ENCODE assay signal across 20 cellular contexts in genomic region chr3:181794036-181794790, GRCh38.
A peak's percentile ranks its signal among the peaks of the same experiment; 100 is the strongest.
DNase-seq lines count a peak whose midpoint lies in the region; ATAC-seq and TF ChIP-seq lines count a peak whose summit lies in the region.
"Had no signal": no experiment of that assay in that cellular context is flagged by ENCODE, and none has a peak within 500 bp of the region (broad histone marks: within the 10 kb centered on the region; RNA-seq: fewer than 3 reads in every experiment).

No MANE protein-coding gene starts in this region.

- no peaks in the 10 kb centered on the region for H4K20me1 ChIP-seq in OCI-LY1 (ENCODE audit: insufficient read depth, low read length)
- H4K20me1 ChIP-seq in MM.1S (ENCODE audit: insufficient read depth, low read length): no peaks in the 10 kb centered on the region

- no peak for TF ChIP-seq CTCF in OCI-LY1 (IDR thresholded peaks at IDR 0.05; ENCODE audit: low read length)
- no peak for TF ChIP-seq CTCF in esophagus muscularis mucosa (IDR thresholded peaks at IDR 0.05)
- no peak for TF ChIP-seq CTCF in MM.1S (IDR thresholded peaks at IDR 0.05; ENCODE audit: low read length)

- no peaks in the 10 kb centered on the region for H3K9me2 ChIP-seq in OCI-LY1 (ENCODE audit: low read depth, low read length)
- H3K9me2 ChIP-seq in MM.1S (replicated peaks; ENCODE audit: insufficient read depth, low read length): no peaks in the 10 kb centered on the region

- WGBS in esophagus muscularis mucosa: 65% methylated on average over 3 of the region's 3 CpGs

- no peaks in the 10 kb centered on the region for H3K4me1 Mint-ChIP-seq in stimulated activated naive B cell treated with anti-CD40 and anti-IgM and Interleukin-4, amounts not matched to agents 10 μg/mL and 1 μg/mL and 100 μg/mL, for 72 hours
- H3K4me1 Mint-ChIP-seq: T-cell had no signal

- no peak for ATAC-seq in stimulated activated naive B cell treated with anti-CD40 and anti-IgM and Interleukin-4, amounts not matched to agents 10 μg/mL and 1 μg/mL and 100 μg/mL, for 72 hours (replicated peaks)
- ATAC-seq in GM21515 (IDR thresholded peaks at IDR 0.05; ENCODE audit: unreplicated experiment) (no peak), GM21423 (IDR thresholded peaks at IDR 0.05; ENCODE audit: unreplicated experiment) (no peak)
- ATAC-seq: GM12878, HepG2, T-cell had no signal

- H3K4me2 ChIP-seq in OCI-LY1 (ENCODE audit: low read length) (no peak overlapping the region), MM.1S (ENCODE audit: low read depth, low read length) (no peak overlapping the region)
- H3K4me2 ChIP-seq: KMS-11 had no signal

- no peaks in the 10 kb centered on the region for H3K36me3 Mint-ChIP-seq in stimulated activated naive B cell treated with anti-CD40 and anti-IgM and Interleukin-4, amounts not matched to agents 10 μg/mL and 1 μg/mL and 100 μg/mL, for 72 hours
- H3K36me3 Mint-ChIP-seq: T-cell had no signal

- H3F3A ChIP-seq in OCI-LY1 (ENCODE audit: insufficient read depth, low read length): peaks cover 11% of the 10 kb centered on the region; the same call in 1 of the 2 replicates
- H3F3A ChIP-seq in MM.1S (ENCODE audit: insufficient read depth, low read length): no peaks in the 10 kb centered on the region

- H3K79me2 ChIP-seq in OCI-LY1 (ENCODE audit: insufficient read depth, low read length) (no peaks in the 10 kb centered on the region), MM.1S (ENCODE audit: low read length) (no peaks in the 10 kb centered on the region)

- H3K36me3 ChIP-seq in OCI-LY1 (ENCODE audit: insufficient read depth, low read length) (no peaks in the 10 kb centered on the region), esophagus muscularis mucosa (no peaks in the 10 kb centered on the region), MM.1S (replicated peaks; ENCODE audit: insufficient read depth, low read length) (no peaks in the 10 kb centered on the region)
- H3K36me3 ChIP-seq: MG63, Peyer's patch, SJSA1 had no signal

- H3K9me3 ChIP-seq in OCI-LY1 (ENCODE audit: low read length) (no peaks in the 10 kb centered on the region), esophagus muscularis mucosa (no peaks in the 10 kb centered on the region), MM.1S (replicated peaks; ENCODE audit: insufficient read depth, low read length) (no peaks in the 10 kb centered on the region)
- H3K9me3 ChIP-seq: MG63, Peyer's patch, SJSA1 had no signal

- intact Hi-C loops in esophagus muscularis mucosa (cut with DNase I): no loop called here

- H3K9ac ChIP-seq in OCI-LY1 (ENCODE audit: low read length): peak overlapping the region; percentile 1; the same call in 1 of the 2 replicates
- no peak overlapping the region for H3K9ac ChIP-seq in MM.1S (ENCODE audit: low read length)
- H3K9ac ChIP-seq: KMS-11 had no signal

- no peaks in the 10 kb centered on the region for H3K27me3 Mint-ChIP-seq in stimulated activated naive B cell treated with anti-CD40 and anti-IgM and Interleukin-4, amounts not matched to agents 10 μg/mL and 1 μg/mL and 100 μg/mL, for 72 hours
- H3K27me3 Mint-ChIP-seq: T-cell had no signal

- TF ChIP-seq POLR2A in esophagus muscularis mucosa (IDR thresholded peaks at IDR 0.05; ENCODE audit: low read depth): no peak

- no peak for TF ChIP-seq EP300 in esophagus muscularis mucosa (IDR thresholded peaks at IDR 0.05)

- H3K4me3 ChIP-seq in OCI-LY1 (ENCODE audit: low read depth, low read length, poor library complexity, severe bottlenecking) (no peak overlapping the region), esophagus muscularis mucosa (no peak overlapping the region), MM.1S (ENCODE audit: low read length) (no peak overlapping the region)
- H3K4me3 ChIP-seq: GM12878, MG63, Peyer's patch, SJSA1 had no signal

- peak overlapping the region; percentile 15; the same call in 1 of the 2 replicates for H2AFZ ChIP-seq in OCI-LY1 (ENCODE audit: low read length)
- H2AFZ ChIP-seq in MM.1S (ENCODE audit: low read length): no peak overlapping the region

- H3K27me3 ChIP-seq in OCI-LY1 (ENCODE audit: insufficient read depth, low read length) (no peaks in the 10 kb centered on the region), esophagus muscularis mucosa (no peaks in the 10 kb centered on the region), MM.1S (replicated peaks; ENCODE audit: insufficient read depth, low read length) (no peaks in the 10 kb centered on the region)
- H3K27me3 ChIP-seq: MG63, Peyer's patch, SJSA1 had no signal

- H3K4me3 Mint-ChIP-seq in stimulated activated naive B cell treated with anti-CD40 and anti-IgM and Interleukin-4, amounts not matched to agents 10 μg/mL and 1 μg/mL and 100 μg/mL, for 72 hours: no peak overlapping the region
- H3K4me3 Mint-ChIP-seq: T-cell had no signal

- peak overlapping the region; percentile 56 for H3K27ac Mint-ChIP-seq in stimulated activated naive B cell treated with anti-CD40 and anti-IgM and Interleukin-4, amounts not matched to agents 10 μg/mL and 1 μg/mL and 100 μg/mL, for 72 hours
- H3K27ac Mint-ChIP-seq: T-cell had no signal

- H3K9me3 Mint-ChIP-seq in stimulated activated naive B cell treated with anti-CD40 and anti-IgM and Interleukin-4, amounts not matched to agents 10 μg/mL and 1 μg/mL and 100 μg/mL, for 72 hours: no peaks in the 10 kb centered on the region
- H3K9me3 Mint-ChIP-seq: T-cell had no signal

- H3K4me1 ChIP-seq in OCI-LY1 (ENCODE audit: insufficient read depth, low read length, severe bottlenecking) (peaks cover 87% of the 10 kb centered on the region), esophagus muscularis mucosa (peaks cover 0 to 11% (median 8%) of the 10 kb centered on the region in 4 donors), MM.1S (ENCODE audit: low read length) (no peaks in the 10 kb centered on the region)
- H3K4me1 ChIP-seq: Peyer's patch, SJSA1 had no signal

- DNase-seq in NCI-H345 (lab: John Stamatoyannopoulos, UW): peak; percentile 6
- DNase-seq in NCI-H345 treated with DMSO at 0.1 percent for 48 hours (lab: John Stamatoyannopoulos, UW; ENCODE audit: unreplicated experiment): no peak
- peak; percentile 77 for DNase-seq in esophagus muscularis mucosa (ENCODE audit: extremely low spot score)
- no peak for DNase-seq in stimulated activated naive B cell treated with anti-CD40 and anti-IgM and Interleukin-4, amounts not matched to agents 10 μg/mL and 1 μg/mL and 100 μg/mL, for 72 hours
- DNase-seq in MM.1S: no peak
- DNase-seq: C1 segment of cervical spinal cord, DMS53, MG63, NCI-H1105, NCI-H187 treated with DMSO at 0.1 percent for 48 hours, NCI-H524 treated with DMSO at 0.1 percent for 48 hours, Peyer's patch, T-cell had no signal

- H3K27ac ChIP-seq in OCI-LY1 (ENCODE audit: low read depth, low read length, poor library complexity, severe bottlenecking): peak overlapping the region; percentile 70
- H3K27ac ChIP-seq in esophagus muscularis mucosa (replicated peaks in 1 of 4): no peak overlapping the region
- H3K27ac ChIP-seq in MM.1S (ENCODE audit: low read length): no peak overlapping the region
- H3K27ac ChIP-seq: KMS-11, Peyer's patch, SJSA1 had no signal

Comparison
In these comparisons a context has a peak if more than half of its experiments do, and no peak if none do; other contexts are left out.
1. DNase-seq: peak in NCI-H345 (single experiment) and esophagus muscularis mucosa (single experiment); none in NCI-H345 treated with DMSO at 0.1 percent for 48 hours (single experiment), stimulated activated naive B cell treated with anti-CD40 and anti-IgM and Interleukin-4, amounts not matched to agents 10 μg/mL and 1 μg/mL and 100 μg/mL, for 72 hours (single experiment) and MM.1S (single experiment).